21 cellular contexts compared by ENCODE assay signal in genomic region chr7:127387974-127388373, GRCh38.
"Had no signal": no experiment of that assay in that cellular context is flagged by ENCODE, and none has a peak within 500 bp of the region (broad histone marks: within the 10 kb centered on the region; RNA-seq: fewer than 3 reads in every experiment).

No MANE protein-coding gene starts in this region.

- ATAC-seq: activated CD8-positive, alpha-beta T cell treated with anti-CD3 and anti-CD28 coated beads, Interleukin-2, amount 10 ng/mL, durations not matched to agents 7 days and 5 days; mucosa of descending colon; right cardiac atrium; WTC11 had no signal

- H3K27ac ChIP-seq: brain microvascular endothelial cell, esophagus muscularis mucosa, left ventricle myocardium inferior, prostate gland, skin epidermis had no signal

- H3K36me3 ChIP-seq: prostate gland had no signal

- H3K9me3 ChIP-seq: esophagus muscularis mucosa, left ventricle myocardium inferior, mucosa of descending colon, prostate gland had no signal

- DNase-seq: activated CD4-positive, alpha-beta T cell treated with anti-CD3 and anti-CD28 coated beads for 4 hours; activated CD8-positive, alpha-beta memory T cell treated with anti-CD3 and anti-CD28 coated beads, Interleukin-2, amount 50 U/mL, for 4 hours; activated CD8-positive, alpha-beta T cell treated with anti-CD3 and anti-CD28 coated beads, Interleukin-2, amount 10 ng/mL, durations not matched to agents 7 days and 5 days; activated naive CD4-positive, alpha-beta T cell treated with anti-CD3 and anti-CD28 coated beads for 36 hours; brain microvascular endothelial cell; cortex of kidney; effector CD4-positive, alpha-beta T cell; foreskin fibroblast; hippocampal formation; left ventricle myocardium inferior; mucosa of descending colon; right cardiac atrium; stimulated activated CD4-positive, alpha-beta T cell treated with anti-CD3 and anti-CD28 coated beads, Interleukin-15, amount 100 ng/mL, for 24 hours; stimulated activated CD4-positive, alpha-beta T cell treated with anti-CD3 and anti-CD28 coated beads, Interleukin-4, amount 100 ng/mL, for 1 hour; stimulated activated naive CD4-positive, alpha-beta T cell had no signal

- H3K27ac Mint-ChIP-seq: activated CD8-positive, alpha-beta T cell treated with anti-CD3 and anti-CD28 coated beads, Interleukin-2, amount 10 ng/mL, durations not matched to agents 7 days and 5 days; activated naive CD4-positive, alpha-beta T cell treated with anti-CD3 and anti-CD28 coated beads for 36 hours; type B pancreatic cell; WTC11 had no signal

- H3K4me3 Mint-ChIP-seq: activated naive CD4-positive, alpha-beta T cell treated with anti-CD3 and anti-CD28 coated beads for 36 hours; T-helper 1 cell treated with Interleukin-12 subunit alpha and Interleukin-12 subunit beta and Interleukin-4 antibody, amounts not matched to agents 30 μg/mL and 1 μg/mL, for 36 hours; type B pancreatic cell; WTC11 had no signal

- H3K9me3 Mint-ChIP-seq: activated naive CD4-positive, alpha-beta T cell treated with anti-CD3 and anti-CD28 coated beads for 36 hours; T-helper 1 cell treated with Interleukin-12 subunit alpha and Interleukin-12 subunit beta and Interleukin-4 antibody, amounts not matched to agents 30 μg/mL and 1 μg/mL, for 36 hours; type B pancreatic cell; WTC11 had no signal

- H3K4me3 ChIP-seq: esophagus muscularis mucosa, left ventricle myocardium inferior, mucosa of descending colon, prostate gland, skin epidermis had no signal

- H3K4me1 ChIP-seq: prostate gland had no signal

- H3K27me3 ChIP-seq: brain microvascular endothelial cell, esophagus muscularis mucosa had no signal
